ENCODE assay signal across 23 cellular contexts in genomic region chr13:110360598-110360997, GRCh38. TPM values are rescaled to one million over a fixed set of nuclear protein-coding genes. Genes with fewer than 3 reads are reported as not detected.
DNase-seq lines count a peak whose midpoint lies in the region; ATAC-seq, FAIRE-seq and TF ChIP-seq lines count a peak whose summit lies in the region.
"Had no signal": no experiment of that assay in that cellular context is flagged by ENCODE, and none has a peak within 500 bp of the region (broad histone marks: within the 10 kb centered on the region; RNA-seq: fewer than 3 reads in every experiment).

No MANE protein-coding gene starts in this region.

- DNase-seq in cardiac muscle cell (ENCODE audit: low read depth in 1 of 2, low spot score in 1 of 2) (no peak), Right ventricle myocardium superior (no peak), uterus (no peak), frontal cortex (ENCODE audit: low spot score in 2 of 2) (no peak), testis (no peak)
- DNase-seq: activated CD4-positive, alpha-beta T cell treated with anti-CD3 and anti-CD28 coated beads for 4 hours; activated naive CD4-positive, alpha-beta T cell treated with anti-CD3 and anti-CD28 coated beads, Interleukin-2, amount 10 ng/mL, durations not matched to agents 7 days and 5 days; DMS79 treated with DMSO at 0.1 percent for 48 hours; effector memory CD4-positive, alpha-beta T cell; KBM-7; NCI-H1417; NCI-H226; SHP77; stimulated activated CD4-positive, alpha-beta T cell treated with anti-CD3 and anti-CD28 coated beads, Interleukin-15, amount 100 ng/mL, for 24 hours; substantia nigra; T-helper 9 cell had no signal

- H3K79me2 ChIP-seq in parathyroid adenoma, result no peaks in the 10 kb centered on the region

- no peak for FAIRE-seq in frontal cortex (lab: Jason Lieb, UNC)

- no peaks in the 10 kb centered on the region for H3K36me3 ChIP-seq in cardiac muscle cell
- H3K36me3 ChIP-seq in gastroesophageal sphincter, result peaks cover 0 to 18% of the 10 kb centered on the region in 2 donors
- H3K36me3 ChIP-seq in parathyroid adenoma (ENCODE audit: control insufficient read depth, insufficient read depth, low read length), result no peaks in the 10 kb centered on the region
- no peaks in the 10 kb centered on the region for H3K36me3 ChIP-seq in uterus
- no peaks in the 10 kb centered on the region for H3K36me3 ChIP-seq in testis (ENCODE audit: low read depth, missing control alignments)
- H3K36me3 ChIP-seq: breast epithelium, ovary had no signal

- ATAC-seq in Right ventricle myocardium superior (ENCODE audit: poor library complexity) (no peak), gastroesophageal sphincter (no peak), HG02981 (IDR thresholded peaks at IDR 0.05; ENCODE audit: unreplicated experiment) (no peak)

- intact Hi-C loops in Right ventricle myocardium superior (cut with DNase I), result no loop called here
- intact Hi-C loops in uterus (cut with DNase I; ENCODE audit: low total_unique reads), result no loop called here
- intact Hi-C loops in testis (cut with DNase I; ENCODE audit: low total_unique reads), result no loop called here

- TF ChIP-seq CTCF in cardiac muscle cell (IDR thresholded peaks at IDR 0.05; ENCODE audit: low read depth, low read length), result no peak
- TF ChIP-seq CTCF in gastroesophageal sphincter (IDR thresholded peaks at IDR 0.05), result no peak
- TF ChIP-seq CTCF in parathyroid adenoma (IDR thresholded peaks at IDR 0.05), result no peak
- TF ChIP-seq CTCF in uterus (IDR thresholded peaks at IDR 0.05), result no peak
- TF ChIP-seq CTCF in testis (IDR thresholded peaks at IDR 0.05), result no peak

- TF ChIP-seq POLR2A in gastroesophageal sphincter (IDR thresholded peaks at IDR 0.05), result no peak
- TF ChIP-seq POLR2A in uterus (IDR thresholded peaks at IDR 0.05), result no peak
- TF ChIP-seq POLR2A in testis (IDR thresholded peaks at IDR 0.05), result no peak

- H3K27ac ChIP-seq in cardiac muscle cell (peak overlapping the region; percentile 96), gastroesophageal sphincter (peak overlapping the region; percentile 50 to 99 (median 92)), parathyroid adenoma (peak overlapping the region; percentile 32), uterus (peak overlapping the region; percentile 77 to 83), testis (peak overlapping the region in 1 of 2 donors; percentile 30)
- H3K27ac ChIP-seq: 22Rv1, HL-60 had no signal

- H2AFZ ChIP-seq in parathyroid adenoma, result no peak overlapping the region

- H3K27me3 ChIP-seq in cardiac muscle cell (no peaks in the 10 kb centered on the region), gastroesophageal sphincter (no peaks in the 10 kb centered on the region), parathyroid adenoma (ENCODE audit: control insufficient read depth, insufficient read depth, low read length) (no peaks in the 10 kb centered on the region), uterus (no peaks in the 10 kb centered on the region), testis (no peaks in the 10 kb centered on the region)
- H3K27me3 ChIP-seq: breast epithelium, ovary had no signal

- no peak overlapping the region for H3K4me2 ChIP-seq in parathyroid adenoma (ENCODE audit: low read length)

- no peaks in the 10 kb centered on the region for H3K9me3 ChIP-seq in cardiac muscle cell (ENCODE audit: low read depth)
- no peaks in the 10 kb centered on the region for H3K9me3 ChIP-seq in gastroesophageal sphincter
- no peaks in the 10 kb centered on the region for H3K9me3 ChIP-seq in parathyroid adenoma (ENCODE audit: control insufficient read depth, low read length)
- H3K9me3 ChIP-seq in uterus, result no peaks in the 10 kb centered on the region
- no peaks in the 10 kb centered on the region for H3K9me3 ChIP-seq in testis
- H3K9me3 ChIP-seq: breast epithelium, ovary had no signal

- H3K4me3 ChIP-seq in cardiac muscle cell (no peak overlapping the region), gastroesophageal sphincter (no peak overlapping the region), parathyroid adenoma (ENCODE audit: low read depth, low read length) (no peak overlapping the region), uterus (no peak overlapping the region), testis (no peak overlapping the region)
- H3K4me3 ChIP-seq: breast epithelium, ovary had no signal

- no peak overlapping the region for H3K9ac ChIP-seq in parathyroid adenoma

- WGBS in gastroesophageal sphincter (ENCODE audit: low coverage in 1 of 2), 2 donors, result 37 to 38% methylated on average over 4 to 7 of the region's 11 CpGs
- WGBS in testis, 2 donors, result 76 to 93% methylated on average over 11 of the region's 11 CpGs

- H3K4me1 ChIP-seq in cardiac muscle cell (ENCODE audit: low read depth) (peaks cover 61% of the 10 kb centered on the region), gastroesophageal sphincter (peaks cover 4 to 74% (median 23%) of the 10 kb centered on the region in 3 donors), parathyroid adenoma (no peaks in the 10 kb centered on the region), uterus (peaks cover 14 to 19% of the 10 kb centered on the region in 2 donors), testis (peaks cover 11% of the 10 kb centered on the region)
- H3K4me1 ChIP-seq: breast epithelium had no signal

- TF ChIP-seq EP300 in gastroesophageal sphincter (IDR thresholded peaks at IDR 0.05), result no peak

RNA-seq across cellular contexts. Expression of gene COL4A2, which starts 53.5 kb away (rescaled TPM):
- total RNA-seq in cardiac muscle cell (285 and 516 TPM in 2 replicates), Right ventricle myocardium superior (91.2 TPM), gastroesophageal sphincter (100 to 1,000 TPM; 478 to 945 (median 543) TPM), uterus (100 to 1,000 TPM; 157 to 606 (median 284) TPM), frontal cortex (47.3 TPM), testis (10 to 100 TPM; 81.0 to 89.9 TPM)
- polyA plus RNA-seq in cardiac muscle cell (184 and 277 TPM in 2 replicates), testis (ENCODE audit: insufficient read depth, low read depth, low replicate concordance) (69.1 TPM)

RNA-seq across cellular contexts. Expression of gene COL4A1, which starts 53.6 kb away (rescaled TPM):
- total RNA-seq in cardiac muscle cell, result 107 and 171 TPM in 2 replicates
- 73.9 and 95.2 TPM in 2 replicates for polyA plus RNA-seq in cardiac muscle cell
- total RNA-seq in Right ventricle myocardium superior, result 107 TPM
- total RNA-seq in gastroesophageal sphincter, result 100 to 1,000 TPM; 278 to 618 (median 440) TPM
- total RNA-seq in uterus, result 100 to 1,000 TPM; 164 to 737 (median 209) TPM
- total RNA-seq in frontal cortex, result 65.2 TPM
- 10 to 100 TPM; 35.5 to 39.0 TPM for total RNA-seq in testis
- polyA plus RNA-seq in testis (ENCODE audit: insufficient read depth, low read depth, low replicate concordance), result 43.0 TPM
